Comparison of ENCODE assay signal across 9 cellular contexts in the genomic region with DNA sequence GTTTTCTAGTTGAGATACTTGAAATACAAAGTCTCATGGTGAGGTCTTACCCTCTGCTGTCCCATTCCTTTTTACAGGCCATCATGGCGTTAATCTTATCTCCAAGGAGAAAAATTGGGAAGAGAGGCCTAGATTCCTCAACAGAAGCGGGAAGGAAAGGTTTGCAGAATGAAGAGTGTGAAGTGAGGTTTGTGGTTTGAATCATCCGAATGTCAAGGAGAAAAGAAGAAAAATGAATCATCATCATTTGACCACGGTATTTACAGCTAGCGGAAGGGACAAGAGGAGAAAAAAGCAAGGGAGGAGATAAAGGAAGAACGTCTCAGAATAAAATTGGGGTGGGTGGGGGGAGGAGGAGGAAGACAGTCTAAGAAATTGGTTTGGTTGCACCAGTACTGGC. TPM values are rescaled to one million over a fixed set of nuclear protein-coding genes. Genes with fewer than 3 reads are reported as not detected.
DNase-seq lines count a peak whose midpoint lies in the region; ATAC-seq and TF ChIP-seq lines count a peak whose summit lies in the region.
"Had no signal": no experiment of that assay in that cellular context is flagged by ENCODE, and none has a peak within 500 bp of the region (broad histone marks: within the 10 kb centered on the region; RNA-seq: fewer than 3 reads in every experiment).

No MANE protein-coding gene starts in this region.

- peaks cover 7% of the 10 kb centered on the region for H3K27me3 Mint-ChIP-seq in activated naive CD4-positive, alpha-beta T cell treated with anti-CD3 and anti-CD28 coated beads, Interleukin-2, amount 50 U/mL, for 24 hours
- H3K27me3 Mint-ChIP-seq in activated B cell treated with CpG ODN at 0.5 μM for 24 hours, result peaks cover 18% of the 10 kb centered on the region

- no peak overlapping the region for H3K4me3 ChIP-seq in hepatocyte
- peak overlapping the region; percentile 78 for H3K4me3 ChIP-seq in testis

- H3K4me1 Mint-ChIP-seq in activated naive CD4-positive, alpha-beta T cell treated with anti-CD3 and anti-CD28 coated beads, Interleukin-2, amount 50 U/mL, for 24 hours, result peaks cover 36% of the 10 kb centered on the region
- H3K4me1 Mint-ChIP-seq in activated B cell treated with CpG ODN at 0.5 μM for 24 hours, result peaks cover 41% of the 10 kb centered on the region

- H3K27ac ChIP-seq in hepatocyte, result no peak overlapping the region
- H3K27ac ChIP-seq in testis, result no peak overlapping the region
- H3K27ac ChIP-seq: tibial nerve had no signal

- H4K20me1 ChIP-seq in hepatocyte (ENCODE audit: insufficient read depth, poor library complexity, severe bottlenecking), result peaks cover 7% of the 10 kb centered on the region

- H3K9me3 Mint-ChIP-seq in activated naive CD4-positive, alpha-beta T cell treated with anti-CD3 and anti-CD28 coated beads, Interleukin-2, amount 50 U/mL, for 24 hours, result no peaks in the 10 kb centered on the region
- H3K9me3 Mint-ChIP-seq in activated B cell treated with CpG ODN at 0.5 μM for 24 hours, result no peaks in the 10 kb centered on the region

- H3K4me2 ChIP-seq in hepatocyte, result peak overlapping the region; percentile 86

- H3K79me2 ChIP-seq in hepatocyte, result peaks cover 35% of the 10 kb centered on the region

- CTCF ChIA-PET in activated B cell treated with CpG ODN at 0.5 μM for 24 hours (lab: Charles Lee), result no interaction called here

- ATAC-seq in activated B cell treated with CpG ODN at 0.5 μM for 24 hours (ENCODE audit: low read depth) (no peak), HG02610 (IDR thresholded peaks at IDR 0.05; ENCODE audit: unreplicated experiment) (no peak), HG03025 (IDR thresholded peaks at IDR 0.05; ENCODE audit: low FRiP score, unreplicated experiment) (no peak), GM19467 (IDR thresholded peaks at IDR 0.05; ENCODE audit: unreplicated experiment) (no peak)

- no peak overlapping the region for H2AFZ ChIP-seq in hepatocyte

- H3K9me3 ChIP-seq in hepatocyte (ENCODE audit: low read depth) (no peaks in the 10 kb centered on the region), testis (no peaks in the 10 kb centered on the region)
- H3K9me3 ChIP-seq: tibial nerve had no signal

- DNase-seq in activated naive CD4-positive, alpha-beta T cell treated with anti-CD3 and anti-CD28 coated beads, Interleukin-2, amount 50 U/mL, for 16 hours, result no peak
- DNase-seq in activated B cell treated with CpG ODN at 0.5 μM for 24 hours, result no peak
- DNase-seq in hepatocyte (ENCODE audit: low spot score), result no peak
- no peak for DNase-seq in testis

- TF ChIP-seq CTCF in activated B cell treated with CpG ODN at 0.5 μM for 24 hours (IDR thresholded peaks at IDR 0.05) (no peak), hepatocyte (IDR thresholded peaks at IDR 0.05; ENCODE audit: poor library complexity) (no peak), testis (IDR thresholded peaks at IDR 0.05) (no peak)

- H3K27me3 ChIP-seq in hepatocyte, result no peaks in the 10 kb centered on the region
- H3K27me3 ChIP-seq in testis, result no peaks in the 10 kb centered on the region

- no peak for TF ChIP-seq POLR2A in testis (IDR thresholded peaks at IDR 0.05)

- peaks cover 9% of the 10 kb centered on the region for H3K4me1 ChIP-seq in hepatocyte (ENCODE audit: insufficient read depth)
- peaks cover 7% of the 10 kb centered on the region for H3K4me1 ChIP-seq in testis

- H3K4me3 Mint-ChIP-seq in activated naive CD4-positive, alpha-beta T cell treated with anti-CD3 and anti-CD28 coated beads, Interleukin-2, amount 50 U/mL, for 24 hours, result peak overlapping the region; percentile 48
- H3K4me3 Mint-ChIP-seq in activated B cell treated with CpG ODN at 0.5 μM for 24 hours, result peak overlapping the region; percentile 0

- POLR2A ChIA-PET in activated B cell treated with CpG ODN at 0.5 μM for 24 hours (lab: Charles Lee), result no interaction called here

- no peak overlapping the region for H3K27ac Mint-ChIP-seq in activated naive CD4-positive, alpha-beta T cell treated with anti-CD3 and anti-CD28 coated beads, Interleukin-2, amount 50 U/mL, for 24 hours
- no peak overlapping the region for H3K27ac Mint-ChIP-seq in activated B cell treated with CpG ODN at 0.5 μM for 24 hours

- intact Hi-C loops in activated B cell treated with CpG ODN at 0.5 μM for 24 hours (cut with micrococcal nuclease), result loop anchor here (5.0 kb wide), 2 partner anchors 396 to 971 kb away; no protein-coding TSS in a partner anchor
- intact Hi-C loops in testis (cut with DNase I; ENCODE audit: low total_unique reads), result no loop called here

- WGBS in hepatocyte (ENCODE audit: low lambda C conversion rate, missing lambda C conversion rate), result 79% methylated on average over 6 of the region's 6 CpGs
- 43 to 62% methylated on average over 6 of the region's 6 CpGs for WGBS in testis, 2 donors

- H3K36me3 Mint-ChIP-seq in activated naive CD4-positive, alpha-beta T cell treated with anti-CD3 and anti-CD28 coated beads, Interleukin-2, amount 50 U/mL, for 24 hours, result peaks cover 7% of the 10 kb centered on the region
- H3K36me3 Mint-ChIP-seq in activated B cell treated with CpG ODN at 0.5 μM for 24 hours (ENCODE audit: low read depth), result peaks cover 17% of the 10 kb centered on the region

- H3K36me3 ChIP-seq in hepatocyte (replicated peaks; ENCODE audit: insufficient read depth, low read depth) (no peaks in the 10 kb centered on the region), testis (ENCODE audit: low read depth, missing control alignments) (no peaks in the 10 kb centered on the region)

- no peaks in the 10 kb centered on the region for H3K9me2 ChIP-seq in hepatocyte (replicated peaks; ENCODE audit: insufficient read depth)

RNA-seq across cellular contexts. Expression of gene COG2, which starts 0.9 kb away (rescaled TPM):
- total RNA-seq in activated B cell treated with CpG ODN at 0.5 μM for 24 hours (38.5 and 39.0 TPM in 2 replicates), hepatocyte (39.9 and 46.2 TPM in 2 replicates), testis (10 to 100 TPM; 29.4 to 34.6 TPM)
- polyA plus RNA-seq in hepatocyte (23.7 and 25.3 TPM in 2 replicates), testis (ENCODE audit: insufficient read depth, low read depth, low replicate concordance) (23.7 TPM)
